3 cellular contexts compared by ENCODE assay signal in the genomic region with DNA sequence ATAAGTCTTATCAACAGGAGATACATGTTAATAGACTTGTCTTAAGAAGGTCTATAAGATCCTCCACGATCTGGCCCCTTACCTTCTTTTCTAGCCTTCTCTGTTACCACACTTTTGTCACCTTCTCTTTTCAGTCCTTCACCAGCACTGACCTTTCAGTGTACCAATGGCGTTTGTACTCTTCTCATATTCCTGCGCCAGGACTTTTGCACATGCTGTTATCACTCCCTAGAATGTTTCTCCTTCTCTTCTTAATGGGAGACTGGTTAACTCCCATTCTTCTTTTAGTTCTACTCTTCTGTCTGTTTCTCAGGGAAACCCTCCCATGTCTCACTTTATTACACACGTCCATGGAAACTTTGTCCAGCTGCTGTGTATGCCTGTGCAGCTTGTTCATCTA.
A peak's percentile ranks its signal among the peaks of the same experiment; 100 is the strongest.
TF ChIP-seq lines count a peak whose summit lies in the region.

No MANE protein-coding gene starts in this region.

TF ChIP-seq in GM12891, 5 proteins besides CTCF, POLR2A, EP300 and RAD21:
- TF ChIP-seq TAF1 (IDR thresholded peaks at IDR 0.05; ENCODE audit: low read depth, low read length) (no peak), POLR2AphosphoS5 (IDR thresholded peaks at IDR 0.05; ENCODE audit: low read depth, low read length) (no peak), SPI1 (IDR thresholded peaks at IDR 0.05; ENCODE audit: low read depth, low read length) (no peak), PAX5 (IDR thresholded peaks at IDR 0.05; ENCODE audit: insufficient read depth, low read length, severe bottlenecking) (no peak)
TF ChIP-seq in GM12891: peak in this region for 0.

TF ChIP-seq in HEK293, 187 proteins besides CTCF, POLR2A, EP300 and RAD21:
- TF ChIP-seq FEZF1 (tag by site-specific recombination; IDR thresholded peaks at IDR 0.05): no peak
- TF ChIP-seq OSR2 (tag by site-specific recombination; IDR thresholded peaks at IDR 0.05): no peak
- no peak for TF ChIP-seq ZNF426 (tag by site-specific recombination; IDR thresholded peaks at IDR 0.05)
- no peak for TF ChIP-seq ZBTB21 (tag by site-specific recombination; IDR thresholded peaks at IDR 0.05)
- no peak for TF ChIP-seq ZBTB11 (tag by site-specific recombination; conservative IDR thresholded peaks at IDR 0.05; ENCODE audit: low read depth)
- TF ChIP-seq ZNF623 (tag by site-specific recombination; IDR thresholded peaks at IDR 0.05): peak; percentile 64
- no peak for TF ChIP-seq ZNF518A (tag by site-specific recombination; conservative IDR thresholded peaks at IDR 0.05; ENCODE audit: low read depth)
- TF ChIP-seq, protein P1, sequence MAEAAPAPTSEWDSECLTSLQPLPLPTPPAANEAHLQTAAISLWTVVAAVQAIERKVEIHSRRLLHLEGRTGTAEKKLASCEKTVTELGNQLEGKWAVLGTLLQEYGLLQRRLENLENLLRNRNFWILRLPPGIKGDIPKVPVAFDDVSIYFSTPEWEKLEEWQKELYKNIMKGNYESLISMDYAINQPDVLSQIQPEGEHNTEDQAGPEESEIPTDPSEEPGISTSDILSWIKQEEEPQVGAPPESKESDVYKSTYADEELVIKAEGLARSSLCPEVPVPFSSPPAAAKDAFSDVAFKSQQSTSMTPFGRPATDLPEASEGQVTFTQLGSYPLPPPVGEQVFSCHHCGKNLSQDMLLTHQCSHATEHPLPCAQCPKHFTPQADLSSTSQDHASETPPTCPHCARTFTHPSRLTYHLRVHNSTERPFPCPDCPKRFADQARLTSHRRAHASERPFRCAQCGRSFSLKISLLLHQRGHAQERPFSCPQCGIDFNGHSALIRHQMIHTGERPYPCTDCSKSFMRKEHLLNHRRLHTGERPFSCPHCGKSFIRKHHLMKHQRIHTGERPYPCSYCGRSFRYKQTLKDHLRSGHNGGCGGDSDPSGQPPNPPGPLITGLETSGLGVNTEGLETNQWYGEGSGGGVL (tag by site-specific recombination; IDR thresholded peaks at IDR 0.05): no peak
- no peak for TF ChIP-seq ZNF549 (tag by site-specific recombination; IDR thresholded peaks at IDR 0.05)

TF ChIP-seq in K562, 482 proteins besides CTCF, POLR2A, EP300 and RAD21:
- 0 out of 2 replicates have a peak, but pooled peaks have one; percentile 73 for TF ChIP-seq HDGF (IDR thresholded peaks at IDR 0.05)
- TF ChIP-seq, protein P2, sequence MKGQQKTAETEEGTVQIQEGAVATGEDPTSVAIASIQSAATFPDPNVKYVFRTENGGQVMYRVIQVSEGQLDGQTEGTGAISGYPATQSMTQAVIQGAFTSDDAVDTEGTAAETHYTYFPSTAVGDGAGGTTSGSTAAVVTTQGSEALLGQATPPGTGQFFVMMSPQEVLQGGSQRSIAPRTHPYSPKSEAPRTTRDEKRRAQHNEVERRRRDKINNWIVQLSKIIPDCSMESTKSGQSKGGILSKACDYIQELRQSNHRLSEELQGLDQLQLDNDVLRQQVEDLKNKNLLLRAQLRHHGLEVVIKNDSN (CRISPR knock-in tag; IDR thresholded peaks at IDR 0.05): no peak
- TF ChIP-seq BCOR (IDR thresholded peaks at IDR 0.05): 0 out of 2 replicates have a peak, but pooled peaks have one; percentile 18
- TF ChIP-seq, protein P3, sequence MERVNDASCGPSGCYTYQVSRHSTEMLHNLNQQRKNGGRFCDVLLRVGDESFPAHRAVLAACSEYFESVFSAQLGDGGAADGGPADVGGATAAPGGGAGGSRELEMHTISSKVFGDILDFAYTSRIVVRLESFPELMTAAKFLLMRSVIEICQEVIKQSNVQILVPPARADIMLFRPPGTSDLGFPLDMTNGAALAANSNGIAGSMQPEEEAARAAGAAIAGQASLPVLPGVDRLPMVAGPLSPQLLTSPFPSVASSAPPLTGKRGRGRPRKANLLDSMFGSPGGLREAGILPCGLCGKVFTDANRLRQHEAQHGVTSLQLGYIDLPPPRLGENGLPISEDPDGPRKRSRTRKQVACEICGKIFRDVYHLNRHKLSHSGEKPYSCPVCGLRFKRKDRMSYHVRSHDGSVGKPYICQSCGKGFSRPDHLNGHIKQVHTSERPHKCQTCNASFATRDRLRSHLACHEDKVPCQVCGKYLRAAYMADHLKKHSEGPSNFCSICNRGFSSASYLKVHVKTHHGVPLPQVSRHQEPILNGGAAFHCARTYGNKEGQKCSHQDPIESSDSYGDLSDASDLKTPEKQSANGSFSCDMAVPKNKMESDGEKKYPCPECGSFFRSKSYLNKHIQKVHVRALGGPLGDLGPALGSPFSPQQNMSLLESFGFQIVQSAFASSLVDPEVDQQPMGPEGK (CRISPR knock-in tag; IDR thresholded peaks at IDR 0.05; ENCODE audit: borderline replicate concordance): no peak
- no peak for TF ChIP-seq ADNP (tag; IDR thresholded peaks at IDR 0.05)
- TF ChIP-seq HDAC1 (IDR thresholded peaks at IDR 0.05): 0 out of 4 replicates have a peak, but pooled peaks of 1 of the 2 experiments have one; percentile 36
- TF ChIP-seq BACH1 (tag; IDR thresholded peaks at IDR 0.05): no peak
- no peak for TF ChIP-seq SRF (CRISPR knock-in tag; IDR thresholded peaks at IDR 0.05)
- no peak for TF ChIP-seq JUNB (CRISPR knock-in tag; conservative IDR thresholded peaks at IDR 0.05)
- TF ChIP-seq RBM17 (IDR thresholded peaks at IDR 0.05; ENCODE audit: borderline replicate concordance, low read depth, low read length): no peak
- 0 out of 2 replicates have a peak, but pooled peaks have one; percentile 49 for TF ChIP-seq HDAC2 (IDR thresholded peaks at IDR 0.05)
- 0 out of 2 replicates have a peak, but pooled peaks have one; percentile 52 for TF ChIP-seq SMARCA5 (IDR thresholded peaks at IDR 0.05)
